ENCODE assay signal across 1 cellular context in the genomic region with DNA sequence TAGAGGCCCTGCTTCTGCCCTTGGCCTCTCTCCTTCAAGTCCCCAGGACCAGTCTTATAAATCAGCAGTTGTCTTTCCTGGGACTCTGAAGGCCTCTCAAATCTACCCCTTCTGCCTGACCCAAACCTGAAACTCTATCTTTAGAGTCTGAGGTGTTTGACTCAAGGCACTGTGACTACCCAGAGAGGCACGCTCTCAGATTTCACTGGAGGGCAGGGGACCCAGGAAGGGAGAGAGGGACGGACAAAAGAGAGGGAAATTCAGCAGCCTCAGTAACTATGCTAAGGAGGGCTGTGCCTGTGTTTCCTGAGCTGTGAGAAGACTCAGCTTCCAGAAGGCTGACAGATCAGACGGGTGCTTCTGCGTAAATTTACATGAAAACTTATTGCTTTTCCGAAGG.
TF ChIP-seq lines count a peak whose summit lies in the region.

No MANE protein-coding gene starts in this region.

TF ChIP-seq in HCT116, 20 proteins besides CTCF, POLR2A, EP300 and RAD21 (continued from another document):
- TF ChIP-seq POLR2AphosphoS5 (IDR thresholded peaks at IDR 0.05; ENCODE audit: low read depth, low read length) (no peak), ZNF274 (IDR thresholded peaks at IDR 0.05; ENCODE audit: low read depth, low read length) (no peak), FOSL1 (IDR thresholded peaks at IDR 0.05; ENCODE audit: low read depth) (no peak), ELF1 (IDR thresholded peaks at IDR 0.05; ENCODE audit: borderline replicate concordance, low read depth) (no peak)
- TF ChIP-seq, protein P1, sequence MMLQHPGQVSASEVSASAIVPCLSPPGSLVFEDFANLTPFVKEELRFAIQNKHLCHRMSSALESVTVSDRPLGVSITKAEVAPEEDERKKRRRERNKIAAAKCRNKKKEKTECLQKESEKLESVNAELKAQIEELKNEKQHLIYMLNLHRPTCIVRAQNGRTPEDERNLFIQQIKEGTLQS (IDR thresholded peaks at IDR 0.05) = no peak
